ENCODE assay signal across 10 cellular contexts in genomic region chr10:102758226-102758932, GRCh38. TPM values are rescaled to one million over a fixed set of nuclear protein-coding genes. Genes with fewer than 3 reads are reported as not detected.
DNase-seq lines count a peak whose midpoint lies in the region; ATAC-seq, FAIRE-seq and TF ChIP-seq lines count a peak whose summit lies in the region.
"Had no signal": no experiment of that assay in that cellular context is flagged by ENCODE, and none has a peak within 500 bp of the region (broad histone marks: within the 10 kb centered on the region; RNA-seq: fewer than 3 reads in every experiment).

No MANE protein-coding gene starts in this region.

- intact Hi-C loops in natural killer cell (cut with micrococcal nuclease) = no loop called here

- peaks cover 43 to 46% of the 10 kb centered on the region in 2 donors for H3K4me1 Mint-ChIP-seq in natural killer cell
- H3K4me1 Mint-ChIP-seq in natural killer cell treated with Interleukin-12 subunit alpha and Interleukin-12 subunit beta and Interleukin-15 and Interleukin-18, amount 100 ng/mL, for 72 hours (ENCODE audit: low read depth in 2 of 2) = peaks cover 28 to 30% of the 10 kb centered on the region in 2 donors
- peaks cover 17% of the 10 kb centered on the region for H3K4me1 Mint-ChIP-seq in progenitor cell of endocrine pancreas (ENCODE audit: low read depth)

- H3K9me3 Mint-ChIP-seq in natural killer cell = peaks cover 0 to 3% of the 10 kb centered on the region in 2 donors
- no peaks in the 10 kb centered on the region for H3K9me3 Mint-ChIP-seq in natural killer cell treated with Interleukin-12 subunit alpha and Interleukin-12 subunit beta and Interleukin-15 and Interleukin-18, amount 100 ng/mL, for 72 hours
- H3K9me3 Mint-ChIP-seq in progenitor cell of endocrine pancreas (ENCODE audit: low read depth) = peaks cover 2% of the 10 kb centered on the region

- H3K4me3 Mint-ChIP-seq in natural killer cell = no peak overlapping the region
- H3K4me3 Mint-ChIP-seq in natural killer cell treated with Interleukin-12 subunit alpha and Interleukin-12 subunit beta and Interleukin-15 and Interleukin-18, amount 100 ng/mL, for 72 hours = no peak overlapping the region
- H3K4me3 Mint-ChIP-seq in progenitor cell of endocrine pancreas (ENCODE audit: low read depth) = no peak overlapping the region

- ATAC-seq in natural killer cell = no peak
- ATAC-seq in natural killer cell treated with Interleukin-12 subunit alpha and Interleukin-12 subunit beta and Interleukin-15 and Interleukin-18, amount 100 ng/mL, for 72 hours = no peak
- ATAC-seq in HG02610 (IDR thresholded peaks at IDR 0.05; ENCODE audit: unreplicated experiment) = no peak

- H3K27ac Mint-ChIP-seq in natural killer cell (peak overlapping the region; percentile 1 to 74), progenitor cell of endocrine pancreas (peak overlapping the region; percentile 70)
- H3K27ac Mint-ChIP-seq in natural killer cell treated with Interleukin-12 subunit alpha and Interleukin-12 subunit beta and Interleukin-15 and Interleukin-18, amount 100 ng/mL, for 72 hours = peak overlapping the region in 1 of 2 donors; percentile 43

- H3K36me3 Mint-ChIP-seq in natural killer cell (no peaks in the 10 kb centered on the region), progenitor cell of endocrine pancreas (ENCODE audit: insufficient read depth) (peaks cover 2% of the 10 kb centered on the region)
- H3K36me3 Mint-ChIP-seq in natural killer cell treated with Interleukin-12 subunit alpha and Interleukin-12 subunit beta and Interleukin-15 and Interleukin-18, amount 100 ng/mL, for 72 hours = peaks cover 6% of the 10 kb centered on the region

- H3K27ac ChIP-seq in caudate nucleus (ENCODE audit: low read depth, low read length) = no peak overlapping the region
- H3K27ac ChIP-seq: BLaER1 had no signal

- DNase-seq in natural killer cell = no peak
- DNase-seq in natural killer cell treated with Interleukin-12 subunit alpha and Interleukin-12 subunit beta and Interleukin-15 and Interleukin-18, amount 100 ng/mL, for 72 hours (ENCODE audit: low spot score) = no peak
- no peak for DNase-seq in epithelial cell of proximal tubule (ENCODE audit: low read depth)
- no peak for DNase-seq in progenitor cell of endocrine pancreas (ENCODE audit: low spot score, unreplicated experiment)
- DNase-seq in stimulated activated naive CD4-positive, alpha-beta T cell (lab: John Stamatoyannopoulos, UW) = no peak
- no peak for DNase-seq in caudate nucleus (lab: John Stamatoyannopoulos, UW)
- no peak for DNase-seq in RCC 7860 (ENCODE audit: low spot score)
- DNase-seq: GF-D8 had no signal

- H3K27me3 Mint-ChIP-seq in natural killer cell (ENCODE audit: low read depth in 2 of 2) (no peaks in the 10 kb centered on the region), progenitor cell of endocrine pancreas (no peaks in the 10 kb centered on the region)
- H3K27me3 Mint-ChIP-seq in natural killer cell treated with Interleukin-12 subunit alpha and Interleukin-12 subunit beta and Interleukin-15 and Interleukin-18, amount 100 ng/mL, for 72 hours = no peaks in the 10 kb centered on the region

- H3K4me3 ChIP-seq in epithelial cell of proximal tubule (ENCODE audit: low read depth, low read length) = peak overlapping the region; percentile 21
- H3K4me3 ChIP-seq: BLaER1 had no signal

- FAIRE-seq in RCC 7860 (lab: Jason Lieb, UNC) = no peak

- TF ChIP-seq CTCF in natural killer cell (IDR thresholded peaks at IDR 0.05) = no peak
- no peak for TF ChIP-seq CTCF in epithelial cell of proximal tubule (conservative IDR thresholded peaks at IDR 0.05; ENCODE audit: low read depth, low read length)
- TF ChIP-seq CTCF in progenitor cell of endocrine pancreas (IDR thresholded peaks at IDR 0.05; ENCODE audit: unreplicated experiment) = no peak

RNA-seq across cellular contexts. Expression of gene WBP1L, which starts 14.6 kb away (rescaled TPM):
- total RNA-seq in natural killer cell = 10 to 100 TPM; 34.6 to 48.4 (median 47.9) TPM
- 10 to 100 TPM; 21.0 to 33.1 TPM for total RNA-seq in natural killer cell treated with Interleukin-12 subunit alpha and Interleukin-12 subunit beta and Interleukin-15 and Interleukin-18, amount 100 ng/mL, for 72 hours
- total RNA-seq in epithelial cell of proximal tubule = 18.4 and 31.5 TPM in 2 replicates
- 29.9 and 30.7 TPM in 2 replicates for total RNA-seq in progenitor cell of endocrine pancreas

RNA-seq across cellular contexts. Expression of gene SFXN2, which starts 43.9 kb away (rescaled TPM):
- total RNA-seq in natural killer cell = 1 to 10 TPM; 4.8 to 8.0 (median 5.1) TPM
- 10 to 100 TPM; 13.2 to 39.6 TPM for total RNA-seq in natural killer cell treated with Interleukin-12 subunit alpha and Interleukin-12 subunit beta and Interleukin-15 and Interleukin-18, amount 100 ng/mL, for 72 hours
- 5.3 and 18.9 TPM in 2 replicates for total RNA-seq in epithelial cell of proximal tubule
- 33.9 and 34.2 TPM in 2 replicates for total RNA-seq in progenitor cell of endocrine pancreas

RNA-seq across cellular contexts. Expression of gene ARL3, which starts 44.2 kb away (rescaled TPM):
- 1 to 10 TPM; 1.4 to 1.7 (median 1.5) TPM for total RNA-seq in natural killer cell
- 1 to 10 TPM; 3.0 to 4.5 TPM for total RNA-seq in natural killer cell treated with Interleukin-12 subunit alpha and Interleukin-12 subunit beta and Interleukin-15 and Interleukin-18, amount 100 ng/mL, for 72 hours
- total RNA-seq in epithelial cell of proximal tubule = 7.5 and 9.5 TPM in 2 replicates
- total RNA-seq in progenitor cell of endocrine pancreas = 24.9 and 25.0 TPM in 2 replicates
